7 cellular contexts compared by ENCODE assay signal in genomic region chr2:7950035-7950612, GRCh38.
"Had no signal": no experiment of that assay in that cellular context is flagged by ENCODE, and none has a peak within 500 bp of the region (broad histone marks: within the 10 kb centered on the region; RNA-seq: fewer than 3 reads in every experiment).

No MANE protein-coding gene starts in this region.

- H3K27ac ChIP-seq: esophagus muscularis mucosa, gastroesophageal sphincter, left ventricle myocardium inferior, skin epidermis had no signal

- H3K4me3 ChIP-seq: esophagus muscularis mucosa, gastroesophageal sphincter, left ventricle myocardium inferior, ovary, skin epidermis had no signal

- DNase-seq: activated CD4-positive, alpha-beta T cell treated with anti-CD3 and anti-CD28 coated beads, Interleukin-2, amount 50 U/mL, for 1 hour; amygdala; left ventricle myocardium inferior; ovary had no signal

- H3K4me1 ChIP-seq: esophagus muscularis mucosa, gastroesophageal sphincter, left ventricle myocardium inferior had no signal

- ATAC-seq: gastroesophageal sphincter had no signal

- H3K27me3 ChIP-seq: esophagus muscularis mucosa, gastroesophageal sphincter, ovary had no signal

- H3K9me3 ChIP-seq: esophagus muscularis mucosa, gastroesophageal sphincter, left ventricle myocardium inferior, ovary had no signal

- H3K36me3 ChIP-seq: esophagus muscularis mucosa, gastroesophageal sphincter, left ventricle myocardium inferior, ovary had no signal
